1 cellular context compared by ENCODE assay signal in the genomic region with DNA sequence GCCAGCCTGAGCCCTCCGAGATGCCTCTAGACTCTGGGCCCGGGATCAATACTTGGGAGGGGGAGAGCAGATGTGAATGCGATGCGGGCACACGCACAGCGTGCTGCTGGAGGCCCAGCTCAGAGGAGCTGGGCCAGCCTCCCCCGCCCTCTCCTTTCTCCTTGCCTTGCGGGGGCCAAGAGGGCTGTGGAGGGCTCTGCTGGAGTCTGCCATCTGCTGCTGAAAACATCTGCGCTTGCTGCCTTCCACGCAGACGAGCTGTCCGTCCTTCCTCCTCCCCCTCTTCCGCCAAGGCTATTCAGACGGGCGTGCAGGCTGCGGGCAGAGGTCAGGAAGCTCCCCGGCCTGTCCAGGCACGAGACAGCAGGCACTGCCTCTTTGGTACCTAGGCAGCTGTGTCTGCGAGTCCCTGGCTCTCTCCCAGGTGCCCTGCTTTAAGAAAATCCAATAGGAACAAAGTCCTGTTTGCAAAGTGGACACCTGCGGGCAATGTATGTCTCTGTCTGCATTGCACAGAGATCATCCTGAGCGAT.
TF ChIP-seq lines count a peak whose summit lies in the region.

No MANE protein-coding gene starts in this region.

TF ChIP-seq in HepG2, 621 proteins besides CTCF, POLR2A, EP300 and RAD21 (continued from another document and continues in another):
- TF ChIP-seq, protein P1, sequence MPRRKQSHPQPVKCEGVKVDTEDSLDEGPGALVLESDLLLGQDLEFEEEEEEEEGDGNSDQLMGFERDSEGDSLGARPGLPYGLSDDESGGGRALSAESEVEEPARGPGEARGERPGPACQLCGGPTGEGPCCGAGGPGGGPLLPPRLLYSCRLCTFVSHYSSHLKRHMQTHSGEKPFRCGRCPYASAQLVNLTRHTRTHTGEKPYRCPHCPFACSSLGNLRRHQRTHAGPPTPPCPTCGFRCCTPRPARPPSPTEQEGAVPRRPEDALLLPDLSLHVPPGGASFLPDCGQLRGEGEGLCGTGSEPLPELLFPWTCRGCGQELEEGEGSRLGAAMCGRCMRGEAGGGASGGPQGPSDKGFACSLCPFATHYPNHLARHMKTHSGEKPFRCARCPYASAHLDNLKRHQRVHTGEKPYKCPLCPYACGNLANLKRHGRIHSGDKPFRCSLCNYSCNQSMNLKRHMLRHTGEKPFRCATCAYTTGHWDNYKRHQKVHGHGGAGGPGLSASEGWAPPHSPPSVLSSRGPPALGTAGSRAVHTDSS (CRISPR knock-in tag; conservative IDR thresholded peaks at IDR 0.05): no peak
- peak; percentile 37; the same call in 1 of the 2 replicates for TF ChIP-seq ZNF574 (CRISPR knock-in tag; IDR thresholded peaks at IDR 0.05)
- TF ChIP-seq ZBTB14 (CRISPR knock-in tag; IDR thresholded peaks at IDR 0.05): no peak
- no peak for TF ChIP-seq PCBP1 (IDR thresholded peaks at IDR 0.05; ENCODE audit: borderline replicate concordance, low read depth, low read length)
- no peak for TF ChIP-seq IKZF1 (IDR thresholded peaks at IDR 0.05)
- TF ChIP-seq PAXIP1 (CRISPR knock-in tag; conservative IDR thresholded peaks at IDR 0.05): peak; percentile 56
- no peak for TF ChIP-seq ZNF724P (CRISPR knock-in tag; IDR thresholded peaks at IDR 0.05; ENCODE audit: borderline replicate concordance)
- no peak for TF ChIP-seq ZNF557 (CRISPR knock-in tag; IDR thresholded peaks at IDR 0.05)
- TF ChIP-seq YEATS4 (CRISPR knock-in tag; IDR thresholded peaks at IDR 0.05; ENCODE audit: borderline replicate concordance): 0 out of 2 replicates have a peak, but pooled peaks have one; percentile 31
- no peak for TF ChIP-seq ZSCAN9 (CRISPR knock-in tag; IDR thresholded peaks at IDR 0.05; ENCODE audit: borderline replicate concordance)
- TF ChIP-seq RAD51 (IDR thresholded peaks at IDR 0.05; ENCODE audit: borderline replicate concordance): no peak
- TF ChIP-seq IKZF4 (CRISPR knock-in tag; IDR thresholded peaks at IDR 0.05; ENCODE audit: borderline replicate concordance, low read depth, not compliant biosample characterization): no peak
- TF ChIP-seq ZMYM2 (CRISPR knock-in tag; IDR thresholded peaks at IDR 0.05): no peak
- no peak for TF ChIP-seq ZNF512 (CRISPR knock-in tag; IDR thresholded peaks at IDR 0.05)
- 0 out of 2 replicates have a peak, but pooled peaks have one; percentile 25 for TF ChIP-seq MIER3 (CRISPR knock-in tag; IDR thresholded peaks at IDR 0.05; ENCODE audit: borderline replicate concordance)
- no peak for TF ChIP-seq RORA (CRISPR knock-in tag; IDR thresholded peaks at IDR 0.05)
- TF ChIP-seq ZNF747 (CRISPR knock-in tag; IDR thresholded peaks at IDR 0.05; ENCODE audit: borderline replicate concordance): no peak
- no peak for TF ChIP-seq CHD4 (IDR thresholded peaks at IDR 0.05; ENCODE audit: borderline replicate concordance, low read length)
- TF ChIP-seq HOXA3 (CRISPR knock-in tag; IDR thresholded peaks at IDR 0.05): peak; percentile 33; the same call in 1 of the 2 replicates
- TF ChIP-seq ZNF296 (CRISPR knock-in tag; conservative IDR thresholded peaks at IDR 0.05): no peak
- TF ChIP-seq ZBTB8A (CRISPR knock-in tag; IDR thresholded peaks at IDR 0.05; ENCODE audit: borderline replicate concordance, low read depth): no peak
- TF ChIP-seq ETV5 (CRISPR knock-in tag; IDR thresholded peaks at IDR 0.05; ENCODE audit: borderline replicate concordance): no peak
- no peak for TF ChIP-seq ZNF775 (CRISPR knock-in tag; IDR thresholded peaks at IDR 0.05; ENCODE audit: borderline replicate concordance)
- no peak for TF ChIP-seq SRF (IDR thresholded peaks at IDR 0.05; ENCODE audit: low read depth, low read length)
- no peak for TF ChIP-seq FOXK1 (CRISPR knock-in tag; IDR thresholded peaks at IDR 0.05; ENCODE audit: borderline replicate concordance, low read depth)
- TF ChIP-seq ISX (CRISPR knock-in tag; conservative IDR thresholded peaks at IDR 0.05): no peak
- TF ChIP-seq, protein P2, sequence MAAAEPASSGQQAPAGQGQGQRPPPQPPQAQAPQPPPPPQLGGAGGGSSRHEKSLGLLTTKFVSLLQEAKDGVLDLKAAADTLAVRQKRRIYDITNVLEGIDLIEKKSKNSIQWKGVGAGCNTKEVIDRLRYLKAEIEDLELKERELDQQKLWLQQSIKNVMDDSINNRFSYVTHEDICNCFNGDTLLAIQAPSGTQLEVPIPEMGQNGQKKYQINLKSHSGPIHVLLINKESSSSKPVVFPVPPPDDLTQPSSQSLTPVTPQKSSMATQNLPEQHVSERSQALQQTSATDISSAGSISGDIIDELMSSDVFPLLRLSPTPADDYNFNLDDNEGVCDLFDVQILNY (CRISPR knock-in tag; conservative IDR thresholded peaks at IDR 0.05): no peak
- TF ChIP-seq TBX2 (CRISPR knock-in tag; IDR thresholded peaks at IDR 0.05; ENCODE audit: borderline replicate concordance): 0 out of 2 replicates have a peak, but pooled peaks have one; percentile 36
- TF ChIP-seq HDAC6 (IDR thresholded peaks at IDR 0.05; ENCODE audit: low read depth, low read length): no peak
- TF ChIP-seq ZGPAT (CRISPR knock-in tag; IDR thresholded peaks at IDR 0.05): peak; percentile 59; the same call in 1 of the 2 replicates
- no peak for TF ChIP-seq SRSF4 (IDR thresholded peaks at IDR 0.05; ENCODE audit: low read depth, low read length, poor library complexity, severe bottlenecking)
- peak; percentile 71 for TF ChIP-seq GATAD2A (CRISPR knock-in tag; IDR thresholded peaks at IDR 0.05)
- TF ChIP-seq NCOA1 (CRISPR knock-in tag; IDR thresholded peaks at IDR 0.05): no peak
- no peak for TF ChIP-seq TAF15 (IDR thresholded peaks at IDR 0.05; ENCODE audit: low read depth, low read length, poor library complexity, severe bottlenecking)
- TF ChIP-seq ZNF670 (CRISPR knock-in tag; IDR thresholded peaks at IDR 0.05; ENCODE audit: borderline replicate concordance): no peak
- TF ChIP-seq, protein P3, sequence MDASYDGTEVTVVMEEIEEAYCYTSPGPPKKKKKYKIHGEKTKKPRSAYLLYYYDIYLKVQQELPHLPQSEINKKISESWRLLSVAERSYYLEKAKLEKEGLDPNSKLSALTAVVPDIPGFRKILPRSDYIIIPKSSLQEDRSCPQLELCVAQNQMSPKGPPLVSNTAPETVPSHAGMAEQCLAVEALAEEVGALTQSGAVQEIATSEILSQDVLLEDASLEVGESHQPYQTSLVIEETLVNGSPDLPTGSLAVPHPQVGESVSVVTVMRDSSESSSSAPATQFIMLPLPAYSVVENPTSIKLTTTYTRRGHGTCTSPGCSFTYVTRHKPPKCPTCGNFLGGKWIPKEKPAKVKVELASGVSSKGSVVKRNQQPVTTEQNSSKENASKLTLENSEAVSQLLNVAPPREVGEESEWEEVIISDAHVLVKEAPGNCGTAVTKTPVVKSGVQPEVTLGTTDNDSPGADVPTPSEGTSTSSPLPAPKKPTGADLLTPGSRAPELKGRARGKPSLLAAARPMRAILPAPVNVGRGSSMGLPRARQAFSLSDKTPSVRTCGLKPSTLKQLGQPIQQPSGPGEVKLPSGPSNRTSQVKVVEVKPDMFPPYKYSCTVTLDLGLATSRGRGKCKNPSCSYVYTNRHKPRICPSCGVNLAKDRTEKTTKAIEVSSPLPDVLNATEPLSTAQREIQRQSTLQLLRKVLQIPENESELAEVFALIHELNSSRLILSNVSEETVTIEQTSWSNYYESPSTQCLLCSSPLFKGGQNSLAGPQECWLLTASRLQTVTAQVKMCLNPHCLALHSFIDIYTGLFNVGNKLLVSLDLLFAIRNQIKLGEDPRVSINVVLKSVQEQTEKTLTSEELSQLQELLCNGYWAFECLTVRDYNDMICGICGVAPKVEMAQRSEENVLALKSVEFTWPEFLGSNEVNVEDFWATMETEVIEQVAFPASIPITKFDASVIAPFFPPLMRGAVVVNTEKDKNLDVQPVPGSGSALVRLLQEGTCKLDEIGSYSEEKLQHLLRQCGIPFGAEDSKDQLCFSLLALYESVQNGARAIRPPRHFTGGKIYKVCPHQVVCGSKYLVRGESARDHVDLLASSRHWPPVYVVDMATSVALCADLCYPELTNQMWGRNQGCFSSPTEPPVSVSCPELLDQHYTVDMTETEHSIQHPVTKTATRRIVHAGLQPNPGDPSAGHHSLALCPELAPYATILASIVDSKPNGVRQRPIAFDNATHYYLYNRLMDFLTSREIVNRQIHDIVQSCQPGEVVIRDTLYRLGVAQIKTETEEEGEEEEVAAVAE (CRISPR knock-in tag; IDR thresholded peaks at IDR 0.05; ENCODE audit: borderline replicate concordance): no peak
- no peak for TF ChIP-seq NR3C1 (CRISPR knock-in tag; IDR thresholded peaks at IDR 0.05)
